Comparison of ENCODE assay signal across 13 cellular contexts in the genomic region with DNA sequence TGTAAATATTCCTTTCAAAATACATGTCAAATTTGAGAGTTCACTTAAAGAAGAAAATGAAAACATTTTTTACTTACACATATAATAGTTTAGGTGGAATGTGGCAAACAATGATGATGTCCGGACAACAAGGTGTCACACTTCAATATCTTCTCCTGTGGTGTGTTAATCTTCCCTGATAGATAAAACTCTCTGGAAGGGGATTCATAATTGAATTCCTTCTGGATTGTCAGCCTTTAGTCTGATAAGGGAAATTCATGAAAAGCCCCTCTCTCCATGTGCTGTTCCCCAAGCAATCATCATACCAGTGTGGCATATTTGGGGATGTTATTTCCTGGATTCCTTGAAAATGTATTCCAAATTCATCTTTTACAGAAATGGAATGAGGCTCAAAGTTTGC. TPM values are rescaled to one million over a fixed set of nuclear protein-coding genes. Genes with fewer than 3 reads are reported as not detected.
DNase-seq lines count a peak whose midpoint lies in the region; ATAC-seq, FAIRE-seq and TF ChIP-seq lines count a peak whose summit lies in the region.
"Had no signal": no experiment of that assay in that cellular context is flagged by ENCODE, and none has a peak within 500 bp of the region (broad histone marks: within the 10 kb centered on the region; RNA-seq: fewer than 3 reads in every experiment).

No MANE protein-coding gene starts in this region.

- WGBS in body of pancreas, 2 donors: 58 to 79% methylated on average over 1 of the region's 1 CpG

- peak; percentile 23 for FAIRE-seq in HTR-8/SVneo (lab: Jason Lieb, UNC)
- FAIRE-seq in H54 (lab: Jason Lieb, UNC): no peak

- no peaks in the 10 kb centered on the region for H3K27me3 Mint-ChIP-seq in nephron (ENCODE audit: low read depth)

- DNase-seq in HTR-8/SVneo (ENCODE audit: insufficient read length, low spot score): no peak
- DNase-seq in body of pancreas: no peak
- no peak for DNase-seq in H54 (ENCODE audit: insufficient read length, low spot score)
- no peak for DNase-seq in DMS53 treated with DMSO at 0.1 percent for 48 hours (lab: John Stamatoyannopoulos, UW; ENCODE audit: unreplicated experiment)
- DNase-seq in SKM-1 treated with dmso at 0.1 percent for 144 hours (lab: John Stamatoyannopoulos, UW; ENCODE audit: unreplicated experiment): no peak
- DNase-seq in head of caudate nucleus: no peak
- DNase-seq: H7; NCI-H1694; stimulated activated CD4-positive, alpha-beta T cell treated with anti-CD3 and anti-CD28 coated beads, Interleukin-2, amount 100 ng/mL, for 48 hours; SW 1271 had no signal

- H3K4me1 ChIP-seq in BLaER1 treated with 17β-estradiol and CSF1 and Interleukin-3, amounts not matched to agents 10 nM and 100 nM: peaks cover 26 to 45% (median 34%) of the 10 kb centered on the region in 10 experiments
- H3K4me1 ChIP-seq in body of pancreas: peaks cover 32% of the 10 kb centered on the region

- H3K4me2 ChIP-seq in BLaER1 treated with 17β-estradiol and CSF1 and Interleukin-3, amounts not matched to agents 10 nM and 100 nM: peak overlapping the region in 8 of 11 experiments; percentile 46 to 94 (median 88); a peak in 8 of 22 replicates

- H3K36me3 Mint-ChIP-seq in nephron (ENCODE audit: low read depth): no peaks in the 10 kb centered on the region

- H3K27ac Mint-ChIP-seq in nephron: peak overlapping the region; percentile 41 to 88 (median 78)

- peaks cover 0 to 25% (median 5%) of the 10 kb centered on the region in 11 experiments; a peak in 9 of 22 replicates for H3K36me3 ChIP-seq in BLaER1 treated with 17β-estradiol and CSF1 and Interleukin-3, amounts not matched to agents 10 nM and 100 nM
- H3K36me3 ChIP-seq in body of pancreas (replicated peaks in 1 of 2; ENCODE audit: insufficient read depth in 1 of 2, low read depth in 2 of 2): no peaks in the 10 kb centered on the region

- H3K9ac ChIP-seq in BLaER1 treated with 17β-estradiol and CSF1 and Interleukin-3, amounts not matched to agents 10 nM and 100 nM: no peak overlapping the region; a peak in 2 of 22 replicates

- 0 out of 22 replicates have a peak, but pooled peaks cover 0 to 5% (median 0%) of the 10 kb centered on the region in 11 experiments for H3K9me3 ChIP-seq in BLaER1 treated with 17β-estradiol and CSF1 and Interleukin-3, amounts not matched to agents 10 nM and 100 nM (replicated peaks in 1 of 11)
- H3K9me3 ChIP-seq in body of pancreas: no peaks in the 10 kb centered on the region

- no peaks in the 10 kb centered on the region; a peak in 1 of 22 replicates for H3K27me3 ChIP-seq in BLaER1 treated with 17β-estradiol and CSF1 and Interleukin-3, amounts not matched to agents 10 nM and 100 nM
- H3K27me3 ChIP-seq in body of pancreas: no peaks in the 10 kb centered on the region

- H3K4me3 ChIP-seq in BLaER1 treated with 17β-estradiol and CSF1 and Interleukin-3, amounts not matched to agents 10 nM and 100 nM: no peak overlapping the region
- H3K4me3 ChIP-seq in body of pancreas: no peak overlapping the region
- H3K4me3 ChIP-seq: lung had no signal

- peaks cover 33% of the 10 kb centered on the region for H3K4me1 Mint-ChIP-seq in nephron

- peaks cover 33 to 37% (median 36%) of the 10 kb centered on the region in 11 experiments for H4K20me1 ChIP-seq in BLaER1 treated with 17β-estradiol and CSF1 and Interleukin-3, amounts not matched to agents 10 nM and 100 nM

- TF ChIP-seq CTCF in body of pancreas (IDR thresholded peaks at IDR 0.05): no peak
- TF ChIP-seq CTCF in nephron (IDR thresholded peaks at IDR 0.05; ENCODE audit: unreplicated experiment in 3 of 3): no peak

- H3K27ac ChIP-seq in BLaER1 treated with 17β-estradiol and CSF1 and Interleukin-3, amounts not matched to agents 10 nM and 100 nM: peak overlapping the region in 1 of 11 experiments; percentile 95; a peak in 1 of 22 replicates
- peak overlapping the region in 3 of 4 donors; percentile 86 to 95 (median 94) for H3K27ac ChIP-seq in body of pancreas

- ATAC-seq in body of pancreas: no peak

- TF ChIP-seq POLR2A in body of pancreas (IDR thresholded peaks at IDR 0.05) (no peak), H54 (IDR thresholded peaks at IDR 0.05; ENCODE audit: low read depth, low read length) (no peak)

- intact Hi-C loops in body of pancreas (cut with DNase I) (no loop called here), head of caudate nucleus (cut with DNase I) (loop anchor here (5.0 kb wide), 1 partner anchor 89 kb away; no protein-coding TSS in a partner anchor)

- no peaks in the 10 kb centered on the region for H3K9me3 Mint-ChIP-seq in nephron

- H3K4me3 Mint-ChIP-seq in nephron: peak overlapping the region; percentile 74 to 94 (median 89)

RNA-seq across cellular contexts. Expression of a gene that starts 1.0 kb away (rescaled TPM):
- total RNA-seq in body of pancreas: 10 to 100 TPM; 28.3 to 36.3 TPM

RNA-seq across cellular contexts. Expression of a gene that starts 47.2 kb away (rescaled TPM):
- total RNA-seq in body of pancreas: 1 to 10 TPM; 8.3 to 9.9 TPM

RNA-seq across cellular contexts. Expression of a gene that starts 59.5 kb away (rescaled TPM):
- 10 to 100 TPM; 43.6 to 64.9 TPM for total RNA-seq in body of pancreas
